ENCODE assay signal across 9 cellular contexts in the genomic region with DNA sequence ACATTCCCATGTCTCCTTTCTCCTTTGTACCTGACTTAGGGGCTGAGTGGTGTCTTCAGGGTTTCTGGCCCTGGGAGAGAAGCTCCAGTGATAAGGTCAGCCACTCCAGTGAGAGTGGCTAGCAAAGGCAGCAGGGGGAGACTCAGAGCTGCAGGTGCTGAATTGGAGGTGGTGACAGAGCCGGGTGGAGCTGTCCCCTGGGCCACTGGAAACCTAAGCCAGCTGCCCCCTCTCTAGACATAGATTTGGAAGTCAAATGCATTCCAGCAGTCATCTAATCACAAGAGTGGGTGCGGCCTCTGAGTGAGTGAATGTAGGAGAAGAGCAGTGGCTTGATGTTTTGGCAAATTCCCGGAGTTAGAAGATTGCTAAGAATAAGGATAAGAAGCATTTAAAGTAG. TPM values are rescaled to one million over a fixed set of nuclear protein-coding genes. Genes with fewer than 3 reads are reported as not detected.
DNase-seq lines count a peak whose midpoint lies in the region; ATAC-seq and TF ChIP-seq lines count a peak whose summit lies in the region.
"Had no signal": no experiment of that assay in that cellular context is flagged by ENCODE, and none has a peak within 500 bp of the region (broad histone marks: within the 10 kb centered on the region; RNA-seq: fewer than 3 reads in every experiment).

No MANE protein-coding gene starts in this region.

- DNase-seq in DMS53 (lab: John Stamatoyannopoulos, UW) (peak; percentile 22), DMS53 treated with DMSO at 0.1 percent for 48 hours (lab: John Stamatoyannopoulos, UW; ENCODE audit: unreplicated experiment) (no peak), ecto neural progenitor cell (ENCODE audit: low spot score) (peak; percentile 62), omental fat pad (ENCODE audit: low spot score) (no peak), NCI-H187 (lab: John Stamatoyannopoulos, UW) (no peak), NCI-H2029 treated with DMSO at 0.1 percent for 48 hours (lab: John Stamatoyannopoulos, UW) (no peak)
- DNase-seq: effector CD8-positive, alpha-beta T cell had no signal

- no peak for TF ChIP-seq EP300 in Ishikawa (IDR thresholded peaks at IDR 0.05; ENCODE audit: borderline replicate concordance)

- ATAC-seq in omental fat pad (ENCODE audit: low FRiP score) (peak; percentile 6), GM19397 (IDR thresholded peaks at IDR 0.05; ENCODE audit: unreplicated experiment) (no peak)

- peak; percentile 73 for TF ChIP-seq RAD21 in Ishikawa (IDR thresholded peaks at IDR 0.05; ENCODE audit: low read depth)

- no peak for TF ChIP-seq CTCF in omental fat pad (IDR thresholded peaks at IDR 0.05)

TF ChIP-seq in Ishikawa, 13 proteins besides CTCF, POLR2A, EP300 and RAD21:
- TF ChIP-seq EGR1 (IDR thresholded peaks at IDR 0.05) (no peak), TEAD4 (IDR thresholded peaks at IDR 0.05) (peak; percentile 74), TCF12 (IDR thresholded peaks at IDR 0.05; ENCODE audit: low read depth) (peak; percentile 61; the same call in 1 of the 2 replicates), ZBTB7A (IDR thresholded peaks at IDR 0.05; ENCODE audit: low read depth) (no peak), NFIC (IDR thresholded peaks at IDR 0.05) (no peak)
- TF ChIP-seq, protein P1, sequence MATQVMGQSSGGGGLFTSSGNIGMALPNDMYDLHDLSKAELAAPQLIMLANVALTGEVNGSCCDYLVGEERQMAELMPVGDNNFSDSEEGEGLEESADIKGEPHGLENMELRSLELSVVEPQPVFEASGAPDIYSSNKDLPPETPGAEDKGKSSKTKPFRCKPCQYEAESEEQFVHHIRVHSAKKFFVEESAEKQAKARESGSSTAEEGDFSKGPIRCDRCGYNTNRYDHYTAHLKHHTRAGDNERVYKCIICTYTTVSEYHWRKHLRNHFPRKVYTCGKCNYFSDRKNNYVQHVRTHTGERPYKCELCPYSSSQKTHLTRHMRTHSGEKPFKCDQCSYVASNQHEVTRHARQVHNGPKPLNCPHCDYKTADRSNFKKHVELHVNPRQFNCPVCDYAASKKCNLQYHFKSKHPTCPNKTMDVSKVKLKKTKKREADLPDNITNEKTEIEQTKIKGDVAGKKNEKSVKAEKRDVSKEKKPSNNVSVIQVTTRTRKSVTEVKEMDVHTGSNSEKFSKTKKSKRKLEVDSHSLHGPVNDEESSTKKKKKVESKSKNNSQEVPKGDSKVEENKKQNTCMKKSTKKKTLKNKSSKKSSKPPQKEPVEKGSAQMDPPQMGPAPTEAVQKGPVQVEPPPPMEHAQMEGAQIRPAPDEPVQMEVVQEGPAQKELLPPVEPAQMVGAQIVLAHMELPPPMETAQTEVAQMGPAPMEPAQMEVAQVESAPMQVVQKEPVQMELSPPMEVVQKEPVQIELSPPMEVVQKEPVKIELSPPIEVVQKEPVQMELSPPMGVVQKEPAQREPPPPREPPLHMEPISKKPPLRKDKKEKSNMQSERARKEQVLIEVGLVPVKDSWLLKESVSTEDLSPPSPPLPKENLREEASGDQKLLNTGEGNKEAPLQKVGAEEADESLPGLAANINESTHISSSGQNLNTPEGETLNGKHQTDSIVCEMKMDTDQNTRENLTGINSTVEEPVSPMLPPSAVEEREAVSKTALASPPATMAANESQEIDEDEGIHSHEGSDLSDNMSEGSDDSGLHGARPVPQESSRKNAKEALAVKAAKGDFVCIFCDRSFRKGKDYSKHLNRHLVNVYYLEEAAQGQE (IDR thresholded peaks at IDR 0.05; ENCODE audit: low read depth): peak; percentile 47

RNA-seq across cellular contexts. Expression of a gene that starts 28.5 kb away (rescaled TPM):
- total RNA-seq in omental fat pad: 10 to 100 TPM; 14.8 to 45.4 (median 26.5) TPM

Comparison
In these comparisons a context has a peak if more than half of its experiments do, and no peak if none do; other contexts are left out.
1. DNase-seq: peak in DMS53 (single experiment) and ecto neural progenitor cell (single experiment); none in DMS53 treated with DMSO at 0.1 percent for 48 hours (single experiment), omental fat pad (single experiment), NCI-H187 (0 of 2) and NCI-H2029 treated with DMSO at 0.1 percent for 48 hours (single experiment).